26 cellular contexts compared by ENCODE assay signal in genomic region chr1:31595836-31596736, GRCh38. TPM values are rescaled to one million over a fixed set of nuclear protein-coding genes. Genes with fewer than 3 reads are reported as not detected.
DNase-seq lines count a peak whose midpoint lies in the region; ATAC-seq and TF ChIP-seq lines count a peak whose summit lies in the region.
"Had no signal": no experiment of that assay in that cellular context is flagged by ENCODE, and none has a peak within 500 bp of the region (broad histone marks: within the 10 kb centered on the region; RNA-seq: fewer than 3 reads in every experiment).

No MANE protein-coding gene starts in this region.

- peak overlapping the region; percentile 80 for H3K4me2 ChIP-seq in BLaER1

- H3K4me1 ChIP-seq in BLaER1 (peaks cover 98% of the 10 kb centered on the region), foreskin keratinocyte (no peaks in the 10 kb centered on the region)
- H3K4me1 ChIP-seq: parathyroid adenoma, Peyer's patch had no signal

- peak overlapping the region; percentile 98 for H3K27ac ChIP-seq in BLaER1
- 0 out of 2 replicates have a peak overlapping the region, but pooled peaks have one; percentile 17 for H3K27ac ChIP-seq in C4-2B
- no peak overlapping the region for H3K27ac ChIP-seq in foreskin keratinocyte
- H3K27ac ChIP-seq: ascending aorta, esophagus muscularis mucosa, HL-60, parathyroid adenoma, Peyer's patch had no signal

- no peaks in the 10 kb centered on the region for H3K36me3 ChIP-seq in BLaER1
- H3K36me3 ChIP-seq: ascending aorta, esophagus muscularis mucosa, Peyer's patch had no signal

- no peaks in the 10 kb centered on the region for H3K27me3 ChIP-seq in BLaER1
- H3K27me3 ChIP-seq in foreskin keratinocyte = no peaks in the 10 kb centered on the region
- H3K27me3 ChIP-seq: ascending aorta, esophagus muscularis mucosa, Peyer's patch had no signal

- ATAC-seq in left lobe of liver = peak; percentile 29
- no peak for ATAC-seq in HG02973 (IDR thresholded peaks at IDR 0.05; ENCODE audit: unreplicated experiment)
- no peak for ATAC-seq in HG03460 (IDR thresholded peaks at IDR 0.05; ENCODE audit: unreplicated experiment)
- ATAC-seq in foreskin keratinocyte = no peak
- ATAC-seq: activated CD8-positive, alpha-beta T cell treated with anti-CD3 and anti-CD28 coated beads, Interleukin-2, amount 10 ng/mL, durations not matched to agents 7 days and 5 days; activated T-cell treated with anti-CD3 and anti-CD28 coated beads, Interleukin-2, amount 50 U/mL, for 4 hours; left cardiac atrium had no signal

- H3K4me3 ChIP-seq in BLaER1 = peak overlapping the region; percentile 29; the same call in 1 of the 2 replicates
- H3K4me3 ChIP-seq: ascending aorta, esophagus muscularis mucosa, Peyer's patch had no signal

- no peaks in the 10 kb centered on the region for H4K20me1 ChIP-seq in BLaER1

- no peaks in the 10 kb centered on the region for H3K9me3 ChIP-seq in BLaER1
- H3K9me3 ChIP-seq: ascending aorta, esophagus muscularis mucosa, Peyer's patch had no signal

- peak overlapping the region; percentile 83 for H3K9ac ChIP-seq in BLaER1
- H3K9ac ChIP-seq: parathyroid adenoma had no signal

- no peak for TF ChIP-seq CTCF in C4-2B (conservative IDR thresholded peaks at IDR 0.05)
- no peak for TF ChIP-seq CTCF in foreskin keratinocyte (conservative IDR thresholded peaks at IDR 0.05)

- DNase-seq in NCI-H82 treated with DMSO at 0.1 percent for 48 hours (lab: John Stamatoyannopoulos, UW; ENCODE audit: unreplicated experiment) (peak; percentile 64), left lobe of liver (ENCODE audit: low spot score) (peak; percentile 26), foreskin keratinocyte (no peak)
- DNase-seq: activated CD8-positive, alpha-beta T cell treated with anti-CD3 and anti-CD28 coated beads, Interleukin-2, amount 10 ng/mL, durations not matched to agents 7 days and 5 days; activated T-cell treated with anti-CD3 and anti-CD28 coated beads, Interleukin-2, amount 50 U/mL, for 4 hours; Calu3; cerebellar nuclear complex; effector memory CD4-positive, alpha-beta T cell; left cardiac atrium; midbrain; NCI-H1436 treated with DMSO at 0.1 percent for 48 hours; nephron progenitor cell; stimulated activated CD4-positive, alpha-beta T cell treated with anti-CD3 and anti-CD28 coated beads, Interleukin-1b, Interleukin-23, amount 100 ng/mL, for 48 hours had no signal

RNA-seq across cellular contexts. Expression of gene TINAGL1, which starts 19.8 kb away (rescaled TPM):
- total RNA-seq in left lobe of liver (12.0 TPM), foreskin keratinocyte (167 and 194 TPM in 2 replicates)
- 153 and 177 TPM in 2 replicates for polyA plus RNA-seq in foreskin keratinocyte
- total RNA-seq: activated CD8-positive, alpha-beta T cell treated with anti-CD3 and anti-CD28 coated beads, Interleukin-2, amount 10 ng/mL, durations not matched to agents 7 days and 5 days; SK-MEL-5 had no signal
- polyA plus RNA-seq: IgD-negative memory B cell had no signal

RNA-seq across cellular contexts. Expression of gene HCRTR1, which starts 21.4 kb away (rescaled TPM):
- total RNA-seq in left lobe of liver = not detected
- not detected in 2 replicates for total RNA-seq in foreskin keratinocyte
- not detected in 2 replicates for polyA plus RNA-seq in foreskin keratinocyte
- total RNA-seq: activated CD8-positive, alpha-beta T cell treated with anti-CD3 and anti-CD28 coated beads, Interleukin-2, amount 10 ng/mL, durations not matched to agents 7 days and 5 days; activated T-cell treated with anti-CD3 and anti-CD28 coated beads, Interleukin-2, amount 50 U/mL, for 4 hours; ascending aorta; Calu3; MCF 10A; Peyer's patch; SK-MEL-5; ureter had no signal
- polyA plus RNA-seq: IgD-negative memory B cell had no signal

RNA-seq across cellular contexts. Expression of gene PEF1, which starts 48.6 kb away (rescaled TPM):
- total RNA-seq in left lobe of liver = 24.3 TPM
- 94.3 and 95.7 TPM in 2 replicates for total RNA-seq in foreskin keratinocyte
- polyA plus RNA-seq in foreskin keratinocyte = 105 and 106 TPM in 2 replicates

Comparison
In these comparisons a context has a peak if more than half of its experiments do, and no peak if none do; other contexts are left out.
1. DNase-seq: peak in NCI-H82 treated with DMSO at 0.1 percent for 48 hours (single experiment) and left lobe of liver (single experiment); none in foreskin keratinocyte (0 of 2).
2. RNA of gene TINAGL1, which starts 19.8 kb away (total RNA-seq): 167 to 194 TPM in foreskin keratinocyte; 12.0 TPM in left lobe of liver (single experiment); every median in the first group is over 10 times any median in the second.